In the genomic region with DNA sequence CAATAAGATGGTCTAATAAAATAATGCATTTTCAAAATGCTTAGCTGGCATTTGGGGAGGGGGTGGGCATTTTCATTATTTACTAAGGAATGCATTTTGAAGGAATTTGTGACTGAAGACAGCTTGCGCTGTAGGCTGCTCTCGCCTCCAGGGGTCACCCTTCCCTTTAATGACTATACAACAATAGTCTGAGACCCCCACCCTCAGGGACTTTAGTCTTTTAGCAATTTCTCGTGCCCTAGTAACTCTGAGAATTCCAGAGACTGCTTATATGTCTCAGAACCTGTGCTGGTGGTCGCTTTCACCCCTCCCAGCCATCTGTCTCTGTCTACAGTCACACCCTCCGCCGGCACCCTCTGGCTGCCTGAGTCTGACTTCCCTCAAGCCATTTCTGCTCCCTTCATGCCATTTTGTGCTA, we compare ENCODE assay signal across 9 cellular contexts.
DNase-seq lines count a peak whose midpoint lies in the region; ATAC-seq, FAIRE-seq and TF ChIP-seq lines count a peak whose summit lies in the region.
"Had no signal": no experiment of that assay in that cellular context is flagged by ENCODE, and none has a peak within 500 bp of the region (broad histone marks: within the 10 kb centered on the region; RNA-seq: fewer than 3 reads in every experiment).

No MANE protein-coding gene starts in this region.

- H3K4me3 ChIP-seq in BJ (ENCODE audit: low read depth, low read length) = no peak overlapping the region
- no peak overlapping the region for H3K4me3 ChIP-seq in HAP-1
- no peak overlapping the region for H3K4me3 ChIP-seq in SK-N-SH (ENCODE audit: low read depth in 2 of 2, low read length in 1 of 2)
- no peak overlapping the region for H3K4me3 ChIP-seq in keratinocyte (ENCODE audit: control insufficient read depth in 2 of 3, extremely low read depth in 1 of 3, insufficient read depth in 2 of 3, low read depth in 1 of 3, low read length in 3 of 3)

- no peak for DNase-seq in BJ (ENCODE audit: low read depth)
- peak; percentile 38 to 67 for DNase-seq in HAP-1 (ENCODE audit: low spot score in 2 of 2)
- peak; percentile 14 for DNase-seq in SK-N-SH
- DNase-seq in keratinocyte (ENCODE audit: low read depth, low spot score) = no peak
- no peak for DNase-seq in activated effector memory CD4-positive, alpha-beta T cell treated with anti-CD3 and anti-CD28 coated beads, Interleukin-2, amount 50 U/mL, for 16 hours
- DNase-seq: left cardiac atrium had no signal

- H4K20me1 ChIP-seq in SK-N-SH (ENCODE audit: insufficient read depth) = no peaks in the 10 kb centered on the region
- no peaks in the 10 kb centered on the region for H4K20me1 ChIP-seq in keratinocyte (ENCODE audit: control insufficient read depth, extremely low read depth, insufficient read depth, low read length)

- ATAC-seq in HG02938 (IDR thresholded peaks at IDR 0.05; ENCODE audit: unreplicated experiment) (no peak), HG03159 (IDR thresholded peaks at IDR 0.05; ENCODE audit: unreplicated experiment) (no peak), HG03469 (IDR thresholded peaks at IDR 0.05; ENCODE audit: unreplicated experiment) (no peak)

- TF ChIP-seq RAD21 in SK-N-SH (IDR thresholded peaks at IDR 0.05; ENCODE audit: low read length) = peak; percentile 68

- H3K9ac ChIP-seq in SK-N-SH = no peak overlapping the region
- no peak overlapping the region for H3K9ac ChIP-seq in keratinocyte (ENCODE audit: control insufficient read depth, extremely low read depth, insufficient read depth, low read length)

- H3K27ac ChIP-seq in SK-N-SH (ENCODE audit: low read depth in 2 of 2, low read length in 1 of 2) (no peak overlapping the region), keratinocyte (ENCODE audit: control insufficient read depth, insufficient read depth, low read length) (no peak overlapping the region)

- FAIRE-seq in keratinocyte (lab: Jason Lieb, UNC) = no peak

- no peaks in the 10 kb centered on the region for H3K9me2 ChIP-seq in SK-N-SH

- H3K4me1 ChIP-seq in HAP-1 (no peaks in the 10 kb centered on the region), SK-N-SH (ENCODE audit: control insufficient read depth in 1 of 2, insufficient read depth in 2 of 2, low read depth in 1 of 2, low read length in 1 of 2) (peaks cover 2 to 4% of the 10 kb centered on the region in 2 experiments; a peak in 3 of 4 replicates), keratinocyte (ENCODE audit: control insufficient read depth, extremely low read depth, insufficient read depth, low read length) (no peaks in the 10 kb centered on the region)

- H3K79me2 ChIP-seq in SK-N-SH (ENCODE audit: insufficient read depth) (no peaks in the 10 kb centered on the region), keratinocyte (ENCODE audit: control insufficient read depth, insufficient read depth, low read length) (no peaks in the 10 kb centered on the region)

- H2AFZ ChIP-seq in SK-N-SH (ENCODE audit: low read depth) = no peak overlapping the region
- H2AFZ ChIP-seq in keratinocyte (ENCODE audit: control insufficient read depth, low read length) = no peak overlapping the region

- no peaks in the 10 kb centered on the region for H3F3A ChIP-seq in SK-N-SH (replicated peaks; ENCODE audit: insufficient read depth)

- CTCF ChIA-PET in BJ (lab: Yijun Ruan, JAX) (interaction anchor here (0.7 to 1.0 kb wide), 2 partner anchors 10 to 88 kb away, joined by 3 read pairs; no protein-coding TSS in a partner anchor), SK-N-SH (lab: Yijun Ruan, JAX) (interaction anchor here (0.7 to 2.1 kb wide), 14 partner anchors 10 to 1940 kb away, joined by 3 to 11 read pairs (median 4); no protein-coding TSS in a partner anchor)

- no peaks in the 10 kb centered on the region for H3K9me1 ChIP-seq in keratinocyte (ENCODE audit: control insufficient read depth, extremely low read depth, insufficient read depth, low read length)

- dilution Hi-C loops in keratinocyte (cut with MboI; ENCODE audit: extremely low pct_ligation_motif_present, low sequenced_read_pairs) = no loop called here

- 84% methylated on average over 6 of the region's 6 CpGs for WGBS in SK-N-SH (ENCODE audit: low lambda C conversion rate)

- TF ChIP-seq CTCF in BJ (IDR thresholded peaks at IDR 0.05; ENCODE audit: insufficient read depth, low read depth, low read length) (peak; percentile 43), SK-N-SH (IDR thresholded peaks at IDR 0.05) (peak; percentile 68), keratinocyte (optimal IDR thresholded peaks at IDR 0.05 in 1 of 3, IDR thresholded peaks at IDR 0.05 in 1 of 3, conservative IDR thresholded peaks at IDR 0.05 in 1 of 3; ENCODE audit: extremely low read depth in 1 of 3, insufficient read depth in 2 of 3, low read length in 3 of 3) (peak; percentile 25 to 57 (median 40))

- H3K4me2 ChIP-seq in SK-N-SH = no peak overlapping the region
- no peak overlapping the region for H3K4me2 ChIP-seq in keratinocyte (ENCODE audit: control insufficient read depth, extremely low read depth, insufficient read depth, low read depth, low read length)

- POLR2A ChIA-PET in BJ (lab: Charles Lee) = no interaction called here
- POLR2A ChIA-PET in SK-N-SH (lab: Yijun Ruan, JAX) = interaction anchor here (0.6 kb wide), 1 partner anchor 712 kb away, joined by 4 read pairs; no protein-coding TSS in a partner anchor

- H3K36me3 ChIP-seq in BJ (ENCODE audit: control insufficient read depth, insufficient read depth, low read length) (no peaks in the 10 kb centered on the region), HAP-1 (replicated peaks) (no peaks in the 10 kb centered on the region), SK-N-SH (replicated peaks in 1 of 2; ENCODE audit: control insufficient read depth in 1 of 2, insufficient read depth in 2 of 2, low read length in 1 of 2) (no peaks in the 10 kb centered on the region), keratinocyte (ENCODE audit: control insufficient read depth in 2 of 2, extremely low read depth in 1 of 2, insufficient read depth in 2 of 2, low read length in 2 of 2) (no peaks in the 10 kb centered on the region)

- H3K9me3 ChIP-seq in HAP-1 = no peaks in the 10 kb centered on the region
- H3K9me3 ChIP-seq in SK-N-SH = no peaks in the 10 kb centered on the region
- no peaks in the 10 kb centered on the region for H3K9me3 ChIP-seq in keratinocyte (ENCODE audit: control insufficient read depth, low read depth, low read length)

- H3K27me3 ChIP-seq in BJ (ENCODE audit: control insufficient read depth, insufficient read depth, low read length) = no peaks in the 10 kb centered on the region
- no peaks in the 10 kb centered on the region for H3K27me3 ChIP-seq in HAP-1 (ENCODE audit: low read depth)
- H3K27me3 ChIP-seq in SK-N-SH (ENCODE audit: insufficient read depth) = no peaks in the 10 kb centered on the region
- H3K27me3 ChIP-seq in keratinocyte (ENCODE audit: control insufficient read depth, extremely low read depth, insufficient read depth, low read length) = no peaks in the 10 kb centered on the region

- TF ChIP-seq EP300 in SK-N-SH (IDR thresholded peaks at IDR 0.05; ENCODE audit: borderline replicate concordance in 1 of 2, low read depth in 1 of 2, low read length in 1 of 2) = no peak

- in situ Hi-C loops in HAP-1 (cut with MboI; ENCODE audit: low sequenced_read_pairs) = no loop called here

TF ChIP-seq in SK-N-SH, 30 proteins besides CTCF, POLR2A, EP300 and RAD21:
- no peak for TF ChIP-seq MXI1 (IDR thresholded peaks at IDR 0.05; ENCODE audit: low read depth, low read length)
- peak; percentile 54 for TF ChIP-seq SMC3 (IDR thresholded peaks at IDR 0.05; ENCODE audit: low read depth, low read length)

Comparison
In these comparisons a context has a peak if more than half of its experiments do, and no peak if none do; other contexts are left out.
1. DNase-seq: peak in HAP-1 (2 of 2) and SK-N-SH (single experiment); none in BJ (single experiment), keratinocyte (single experiment) and activated effector memory CD4-positive, alpha-beta T cell treated with anti-CD3 and anti-CD28 coated beads, Interleukin-2, amount 50 U/mL, for 16 hours (single experiment).
2. Peak in every context shown above with its lines, with median percentiles within 50 percentile points of each other: CTCF ChIP-seq.